ENCODE assay signal across 10 cellular contexts in the genomic region with DNA sequence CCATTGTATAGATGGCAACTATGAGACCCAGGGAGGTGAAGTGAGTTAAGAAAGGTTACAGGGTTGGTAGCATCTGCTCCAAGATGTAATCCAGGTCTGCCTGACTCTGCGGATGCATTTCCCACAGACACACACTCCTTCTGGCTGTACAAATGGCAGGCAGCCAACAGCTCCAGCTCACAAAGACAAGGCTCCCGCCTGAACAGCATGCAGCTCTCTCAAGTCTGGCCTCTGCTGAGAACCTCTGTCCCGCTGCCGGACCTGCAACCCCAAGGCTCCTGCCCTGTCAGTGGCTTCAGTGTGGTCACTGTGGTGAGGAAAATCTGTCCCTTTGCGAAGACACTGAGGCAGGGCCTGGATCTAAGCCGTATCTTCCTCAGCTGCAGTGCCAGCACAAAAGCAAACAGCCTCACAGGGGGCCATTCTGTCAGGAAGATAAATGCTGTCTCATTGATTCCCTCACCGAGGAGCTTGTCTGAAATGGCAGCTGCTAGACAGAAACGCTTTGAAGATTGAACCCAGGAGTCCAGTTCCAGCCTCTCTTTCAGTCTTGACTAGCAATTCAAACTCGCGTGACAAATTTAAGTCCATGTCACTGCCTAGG.
DNase-seq lines count a peak whose midpoint lies in the region; ATAC-seq and TF ChIP-seq lines count a peak whose summit lies in the region.
"Had no signal": no experiment of that assay in that cellular context is flagged by ENCODE, and none has a peak within 500 bp of the region (broad histone marks: within the 10 kb centered on the region; RNA-seq: fewer than 3 reads in every experiment).

No MANE protein-coding gene starts in this region.

- DNase-seq in MCF 10A (ENCODE audit: unreplicated experiment) = peak; percentile 47
- no peak for DNase-seq in breast epithelium (ENCODE audit: low spot score in 2 of 2)
- peak; percentile 21 for DNase-seq in SK-MEL-5 (ENCODE audit: low read depth, low spot score)
- DNase-seq in left cardiac atrium = peak; percentile 21
- DNase-seq in thyroid gland = peak; percentile 30 to 35
- DNase-seq in NCI-H1930 (lab: John Stamatoyannopoulos, UW) = no peak
- DNase-seq: H7 had no signal

- H3K27me3 ChIP-seq in breast epithelium = no peaks in the 10 kb centered on the region
- no peaks in the 10 kb centered on the region for H3K27me3 ChIP-seq in thyroid gland

- 40 to 41% methylated on average over 7 to 9 of the region's 10 CpGs for WGBS in thyroid gland, 2 donors

- POLR2A ChIA-PET in MCF 10A (lab: Yijun Ruan, JAX) = no interaction called here

- H3K4me3 ChIP-seq in breast epithelium (no peak overlapping the region), thyroid gland (replicated peaks in 1 of 3) (no peak overlapping the region)

- H3K27ac ChIP-seq in breast epithelium (no peak overlapping the region), thyroid gland (no peak overlapping the region)

- H3K4me1 Mint-ChIP-seq in MCF 10A (ENCODE audit: insufficient read depth, unreplicated experiment) = peaks cover 6% of the 10 kb centered on the region

- intact Hi-C loops in MCF 10A (cut with micrococcal nuclease) (loop anchor here (5.0 kb wide), 2 partner anchors 390 to 1715 kb away; no protein-coding TSS in a partner anchor), breast epithelium (cut with DNase I; ENCODE audit: low total_unique reads) (no loop called here), left cardiac atrium (cut with DNase I) (loop anchor here (5.0 kb wide), 1 partner anchor 620 kb away; no protein-coding TSS in a partner anchor), thyroid gland (cut with DNase I) (no loop called here)

- TF ChIP-seq CTCF in MCF 10A (IDR thresholded peaks at IDR 0.05; ENCODE audit: unreplicated experiment) (no peak), breast epithelium (IDR thresholded peaks at IDR 0.05) (no peak), thyroid gland (IDR thresholded peaks at IDR 0.05) (no peak)

- H3K9me3 ChIP-seq in breast epithelium (peaks cover 0 to under 1% of the 10 kb centered on the region in 2 donors), thyroid gland (no peaks in the 10 kb centered on the region)

- H3K36me3 ChIP-seq in breast epithelium = no peaks in the 10 kb centered on the region
- H3K36me3 ChIP-seq in thyroid gland = no peaks in the 10 kb centered on the region

- peaks cover 6% of the 10 kb centered on the region for H3K9me3 Mint-ChIP-seq in MCF 10A (ENCODE audit: unreplicated experiment)
- H3K9me3 Mint-ChIP-seq: dendritic cell treated with granulocyte-macrophage colony-stimulating factor and Interleukin-4, amounts not matched to agents 40 ng/mL and 50 ng/mL, for 4 days had no signal

- H3K4me3 Mint-ChIP-seq in MCF 10A (ENCODE audit: unreplicated experiment) = no peak overlapping the region
- H3K4me3 Mint-ChIP-seq: dendritic cell treated with granulocyte-macrophage colony-stimulating factor and Interleukin-4, amounts not matched to agents 40 ng/mL and 50 ng/mL, for 4 days had no signal

- no TSS peak for BruUV-seq in MCF 10A (replicated peaks; lab: Mats Ljungman, UMichigan)

- ATAC-seq in left cardiac atrium (peak in 1 of 2 donors; percentile 31), HG03045 (IDR thresholded peaks at IDR 0.05; ENCODE audit: unreplicated experiment) (no peak)
- ATAC-seq in activated CD4-positive, CD25-positive, alpha-beta regulatory T cell treated with anti-CD3 and anti-CD28 coated beads, Interleukin-2, amount 50 U/mL, for 24 hours = no peak

- CTCF ChIA-PET in MCF 10A (lab: Yijun Ruan, JAX) = interaction anchor here (0.6 to 3.0 kb wide), 4 partner anchors 45 to 622 kb away, joined by 3 to 28 read pairs (median 4); no protein-coding TSS in a partner anchor

- in situ Hi-C loops in SK-MEL-5 (cut with HindIII; ENCODE audit: low pct_unique_long_range_greater_than_20kb, low sequenced_read_pairs) = no loop called here

- peaks cover 22% of the 10 kb centered on the region for H3K27me3 Mint-ChIP-seq in MCF 10A (ENCODE audit: insufficient read depth, unreplicated experiment)
- H3K27me3 Mint-ChIP-seq: dendritic cell treated with granulocyte-macrophage colony-stimulating factor and Interleukin-4, amounts not matched to agents 40 ng/mL and 50 ng/mL, for 4 days had no signal

- H3K4me1 ChIP-seq in breast epithelium (no peaks in the 10 kb centered on the region), thyroid gland (no peaks in the 10 kb centered on the region)

- TF ChIP-seq POLR2A in breast epithelium (IDR thresholded peaks at IDR 0.05) = no peak
- TF ChIP-seq POLR2A in thyroid gland (IDR thresholded peaks at IDR 0.05) = no peak

- no peak overlapping the region for H3K27ac Mint-ChIP-seq in MCF 10A (ENCODE audit: low read depth, unreplicated experiment)
- H3K27ac Mint-ChIP-seq: dendritic cell treated with granulocyte-macrophage colony-stimulating factor and Interleukin-4, amounts not matched to agents 40 ng/mL and 50 ng/mL, for 4 days had no signal

- no peaks in the 10 kb centered on the region for H3K36me3 Mint-ChIP-seq in MCF 10A (ENCODE audit: insufficient read depth, unreplicated experiment)

Comparison
In these comparisons a context has a peak if more than half of its experiments do, and no peak if none do; other contexts are left out.
1. DNase-seq: peak in MCF 10A (single experiment), SK-MEL-5 (single experiment), left cardiac atrium (single experiment) and thyroid gland (2 of 2); none in breast epithelium (0 of 2) and NCI-H1930 (0 of 2).
2. intact Hi-C loops: an anchor here in MCF 10A (5.0 kb wide) and left cardiac atrium (5.0 kb wide); none called in breast epithelium and thyroid gland.